8 cellular contexts compared by ENCODE assay signal in the genomic region with DNA sequence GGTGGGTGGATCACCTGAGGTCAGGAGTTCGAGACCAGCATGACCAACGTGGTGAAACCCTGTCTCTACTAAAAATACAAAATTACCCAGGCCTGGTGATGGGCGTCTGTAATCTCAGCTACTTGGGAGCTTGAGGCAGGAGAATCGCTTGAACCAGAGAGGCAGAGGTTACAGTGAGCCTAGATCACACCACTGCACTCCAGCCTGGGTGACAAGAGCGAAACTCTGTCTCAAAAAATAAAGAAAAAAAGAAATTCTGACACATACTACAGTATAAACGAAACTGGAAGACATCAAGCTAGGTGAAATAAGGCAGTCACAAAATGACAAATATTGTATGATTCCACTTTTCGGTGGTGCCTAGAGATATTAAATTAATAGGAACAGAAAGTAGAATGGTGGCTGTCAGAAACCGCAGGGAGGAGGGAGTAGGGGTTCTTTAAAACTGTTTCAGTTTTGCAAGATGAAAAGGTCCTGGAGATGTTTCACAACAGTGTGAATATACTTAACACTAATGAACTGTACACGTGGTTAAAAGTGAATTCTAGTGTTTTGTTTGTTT. TPM values are rescaled to one million over a fixed set of nuclear protein-coding genes. Genes with fewer than 3 reads are reported as not detected.
DNase-seq lines count a peak whose midpoint lies in the region; ATAC-seq and TF ChIP-seq lines count a peak whose summit lies in the region.
"Had no signal": no experiment of that assay in that cellular context is flagged by ENCODE, and none has a peak within 500 bp of the region (broad histone marks: within the 10 kb centered on the region; RNA-seq: fewer than 3 reads in every experiment).

No MANE protein-coding gene starts in this region.

- H3K4ac ChIP-seq in H9 (ENCODE audit: low read depth, low read length), result no peak overlapping the region

- no peak overlapping the region for H3K56ac ChIP-seq in H9 (ENCODE audit: insufficient read length, low read depth, low read length)

- no peak overlapping the region for H2BK20ac ChIP-seq in H9 (ENCODE audit: low read depth, low read length, poor library complexity, severe bottlenecking)

- no peaks in the 10 kb centered on the region for H3K9me3 Mint-ChIP-seq in H9

- H4K20me1 ChIP-seq in H9 (ENCODE audit: control insufficient read depth, insufficient read depth, insufficient read length), result no peaks in the 10 kb centered on the region

- no peaks in the 10 kb centered on the region for H3K4me1 ChIP-seq in H9 (ENCODE audit: insufficient read depth, low read length)

- H3K27ac Mint-ChIP-seq in T-helper 17 cell, result peak overlapping the region; percentile 74
- H3K27ac Mint-ChIP-seq in H9, result no peak overlapping the region

- H4K91ac ChIP-seq in H9 (ENCODE audit: insufficient read length, low read depth, low read length), result no peak overlapping the region

- no peak overlapping the region for H3K18ac ChIP-seq in H9 (ENCODE audit: insufficient read length, low read depth, low read length)

- H3K4me2 ChIP-seq in H9 (ENCODE audit: insufficient read depth, insufficient read length, low read length), result no peak overlapping the region

- H3K27me3 ChIP-seq in H9 (ENCODE audit: insufficient read depth, low read length), result no peaks in the 10 kb centered on the region
- H3K27me3 ChIP-seq: heart left ventricle had no signal

- TF ChIP-seq CTCF in RWPE1 (conservative IDR thresholded peaks at IDR 0.05; ENCODE audit: low read depth), result no peak
- TF ChIP-seq CTCF in H9 (conservative IDR thresholded peaks at IDR 0.05), result no peak

- peaks cover 2% of the 10 kb centered on the region for H3K23me2 ChIP-seq in H9 (ENCODE audit: insufficient read length, low read depth, low read length, poor library complexity, severe bottlenecking)

- no peak overlapping the region for H3K23ac ChIP-seq in H9 (ENCODE audit: insufficient read length, low read depth, low read length)

- no peak overlapping the region for H4K8ac ChIP-seq in H9 (replicated peaks; ENCODE audit: insufficient read length, low read depth, low read length)

- no peak overlapping the region for H2BK15ac ChIP-seq in H9 (ENCODE audit: low read depth, low read length)

- H3K79me2 ChIP-seq in H9 (ENCODE audit: insufficient read depth, low read length), result no peaks in the 10 kb centered on the region

- DNase-seq in GM19240 (ENCODE audit: insufficient read length, low spot score), result peak; percentile 50
- DNase-seq in T-helper 17 cell, result no peak
- DNase-seq in stimulated activated CD4-positive, alpha-beta T cell treated with anti-CD3 and anti-CD28 coated beads, Interleukin-15, amount 100 ng/mL, for 24 hours, result peak; percentile 73
- no peak for DNase-seq in retina
- no peak for DNase-seq in RWPE1 (ENCODE audit: low spot score)
- no peak for DNase-seq in H9
- DNase-seq: heart left ventricle had no signal

- H3T11ph ChIP-seq in H9 (ENCODE audit: low read length), result no peak overlapping the region

- H3K9me3 ChIP-seq in T-helper 17 cell (ENCODE audit: control insufficient read depth, low read length, poor library complexity, severe bottlenecking), result no peaks in the 10 kb centered on the region
- H3K9me3 ChIP-seq in H9 (ENCODE audit: control insufficient read depth, low read depth, low read length), result no peaks in the 10 kb centered on the region

- H2BK5ac ChIP-seq in H9 (ENCODE audit: insufficient read length, low read length), result no peak overlapping the region

- no peak overlapping the region for H2BK120ac ChIP-seq in H9 (ENCODE audit: low read depth, low read length, poor library complexity, severe bottlenecking)

- CTCF ChIA-PET in RWPE1 (lab: Yijun Ruan, JAX), result no interaction called here

- H3K4me1 Mint-ChIP-seq in T-helper 17 cell (peaks cover 21% of the 10 kb centered on the region), H9 (peaks cover 16 to 34% of the 10 kb centered on the region in 2 experiments)

- H3K27ac ChIP-seq in RWPE1 (no peak overlapping the region), H9 (ENCODE audit: insufficient read length, low read depth, low read length) (no peak overlapping the region)

- ATAC-seq in HG03025 (IDR thresholded peaks at IDR 0.05; ENCODE audit: low FRiP score, unreplicated experiment) (peak; percentile 76), T-helper 17 cell (peak; percentile 94)

- H2BK12ac ChIP-seq in H9 (ENCODE audit: insufficient read length, low read depth, low read length), result no peak overlapping the region

- peak overlapping the region; percentile 75 for H3K4me3 Mint-ChIP-seq in T-helper 17 cell
- no peak overlapping the region for H3K4me3 Mint-ChIP-seq in H9

- no peak overlapping the region for H2AK5ac ChIP-seq in H9 (ENCODE audit: insufficient read length, low read length)

- H3K36me3 Mint-ChIP-seq in T-helper 17 cell (ENCODE audit: low read depth), result no peaks in the 10 kb centered on the region
- no peaks in the 10 kb centered on the region for H3K36me3 Mint-ChIP-seq in H9 (ENCODE audit: insufficient read depth in 1 of 3, low read depth in 3 of 3)

- WGBS in H9 (ENCODE audit: extremely low coverage, insufficient read length, low lambda C conversion rate), result no CpG with 5 or more reads among the region's 9 CpGs

- H3K9ac ChIP-seq in H9 (ENCODE audit: extremely low read depth, insufficient read length, low read length), result no peak overlapping the region

- no peak overlapping the region for H2AFZ ChIP-seq in H9 (ENCODE audit: low read length)

- no peak overlapping the region for H3K14ac ChIP-seq in H9 (ENCODE audit: insufficient read depth, low read length)

- H3K27me3 Mint-ChIP-seq in T-helper 17 cell (peaks cover 11% of the 10 kb centered on the region), H9 (ENCODE audit: low read depth) (peaks cover 37% of the 10 kb centered on the region)

- no peaks in the 10 kb centered on the region for H3K79me1 ChIP-seq in H9 (ENCODE audit: insufficient read depth, low read depth, low read length, poor library complexity, severe bottlenecking)

- POLR2A ChIA-PET in RWPE1 (lab: Yijun Ruan, JAX; ENCODE audit: low non-redundant PET), result no interaction called here

- H4K5ac ChIP-seq in H9 (ENCODE audit: insufficient read length, low read depth, low read length), result no peak overlapping the region

RNA-seq across cellular contexts. Expression of a gene that starts 23.2 kb away (rescaled TPM):
- total RNA-seq in T-helper 17 cell (10 to 100 TPM in 1 of 2 donors, 1 to 10 TPM in 1; 3.1 to 14.5 TPM), H9 (2021) (3.2 and 3.3 TPM in 2 replicates)

RNA-seq across cellular contexts. Expression of a gene that starts 32.0 kb away (rescaled TPM):
- total RNA-seq in T-helper 17 cell (1 to 10 TPM; 5.1 TPM), H9 (2021) (1.1 and 1.3 TPM in 2 replicates)

RNA-seq across cellular contexts. Expression of a gene that starts 33.1 kb away (rescaled TPM):
- total RNA-seq in T-helper 17 cell (10 to 100 TPM; 66.1 to 66.8 TPM), H9 (2021) (68.0 and 69.0 TPM in 2 replicates)

RNA-seq across cellular contexts. Expression of a gene that starts 38.6 kb away (rescaled TPM):
- 10 to 100 TPM; 71.6 to 97.2 TPM for total RNA-seq in T-helper 17 cell
- 43.5 and 50.1 TPM in 2 replicates for total RNA-seq in H9 (2021)

RNA-seq across cellular contexts. Expression of a gene that starts 39.8 kb away (rescaled TPM):
- 10 to 100 TPM; 45.2 to 48.1 TPM for total RNA-seq in T-helper 17 cell
- 37.4 and 40.2 TPM in 2 replicates for total RNA-seq in H9 (2021)

Comparison
In these comparisons a context has a peak if more than half of its experiments do, and no peak if none do; other contexts are left out.
1. DNase-seq: peak in GM19240 (single experiment) and stimulated activated CD4-positive, alpha-beta T cell treated with anti-CD3 and anti-CD28 coated beads, Interleukin-15, amount 100 ng/mL, for 24 hours (single experiment); none in T-helper 17 cell (0 of 3), retina (single experiment), RWPE1 (single experiment) and H9 (single experiment).